Comparison of ENCODE assay signal across 21 cellular contexts in the genomic region with DNA sequence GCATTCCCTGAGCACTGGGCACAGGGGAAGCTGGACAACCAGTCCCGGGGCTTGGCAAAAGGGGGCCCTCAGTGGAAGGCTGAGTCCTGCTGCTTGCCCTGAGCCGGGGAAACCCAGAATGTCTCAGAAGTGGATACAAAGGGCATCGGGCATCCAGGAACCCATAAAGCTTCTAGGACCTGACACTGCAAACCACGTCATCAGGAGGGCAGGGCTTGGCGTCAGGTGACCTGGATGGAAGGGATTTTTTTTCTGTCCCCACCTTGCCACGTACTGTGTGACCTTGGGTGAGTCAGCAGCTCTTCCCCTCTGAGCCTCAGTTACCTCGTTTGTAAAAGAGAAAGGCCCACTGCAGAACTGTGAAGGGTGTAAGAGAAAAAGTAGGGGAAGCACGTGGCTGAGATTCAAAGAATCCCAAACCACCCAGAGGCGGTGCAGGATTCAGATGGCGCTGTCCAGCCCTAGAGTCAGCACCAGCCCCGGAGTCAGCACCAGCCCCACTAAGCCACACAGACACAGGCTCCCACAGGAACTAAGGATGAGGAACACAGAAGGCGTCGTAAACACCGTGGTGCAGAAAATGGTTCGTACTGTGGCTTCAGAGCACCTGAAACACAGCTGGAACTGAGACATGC. TPM values are rescaled to one million over a fixed set of nuclear protein-coding genes. Genes with fewer than 3 reads are reported as not detected.
DNase-seq lines count a peak whose midpoint lies in the region; ATAC-seq, FAIRE-seq and TF ChIP-seq lines count a peak whose summit lies in the region.
"Had no signal": no experiment of that assay in that cellular context is flagged by ENCODE, and none has a peak within 500 bp of the region (broad histone marks: within the 10 kb centered on the region; RNA-seq: fewer than 3 reads in every experiment).

No MANE protein-coding gene starts in this region.

- H2AFZ ChIP-seq in SK-N-SH (ENCODE audit: low read depth): no peak overlapping the region
- H2AFZ ChIP-seq in H1 (ENCODE audit: low read length): peak overlapping the region; percentile 31; the same call in 1 of the 2 replicates

- no peaks in the 10 kb centered on the region for H3K79me1 ChIP-seq in H1 (ENCODE audit: low read depth, low read length)

- 0 out of 2 replicates have a peak overlapping the region, but pooled peaks have one; percentile 12 for H2BK5ac ChIP-seq in H1 (ENCODE audit: low read depth, low read length)

- no peaks in the 10 kb centered on the region for H3F3A ChIP-seq in SK-N-SH (replicated peaks; ENCODE audit: insufficient read depth)

- no peak overlapping the region for H2BK20ac ChIP-seq in H1 (ENCODE audit: low read length)

- H3K36me3 ChIP-seq in SK-N-SH (replicated peaks in 1 of 2; ENCODE audit: control insufficient read depth in 1 of 2, insufficient read depth in 2 of 2, low read length in 1 of 2) (no peaks in the 10 kb centered on the region), H1 (ENCODE audit: control insufficient read depth in 2 of 4, insufficient read depth in 4 of 4, low read length in 3 of 4) (no peaks in the 10 kb centered on the region), small intestine (ENCODE audit: control insufficient read depth in 2 of 2, insufficient read depth in 2 of 2, low read length in 2 of 2) (no peaks in the 10 kb centered on the region)
- H3K36me3 ChIP-seq: cardiac muscle cell had no signal

- H3K9ac ChIP-seq in SK-N-SH (no peak overlapping the region), H1 (replicated peaks in 1 of 4; ENCODE audit: extremely low read depth in 1 of 4, low read depth in 3 of 4, low read length in 3 of 4) (no peak overlapping the region)

- TF ChIP-seq RAD21 in SK-N-SH (IDR thresholded peaks at IDR 0.05; ENCODE audit: low read length): no peak
- no peak for TF ChIP-seq RAD21 in H1 (IDR thresholded peaks at IDR 0.05 in 1 of 2, conservative IDR thresholded peaks at IDR 0.05 in 1 of 2; ENCODE audit: low read depth in 2 of 2, low read length in 2 of 2)

- H3K23ac ChIP-seq in H1 (ENCODE audit: insufficient read length): no peak overlapping the region

- POLR2A ChIA-PET in SK-N-SH (lab: Yijun Ruan, JAX): no interaction called here
- POLR2A ChIA-PET in H1 (lab: Charles Lee; ENCODE audit: partially characterized antibody): no interaction called here

- H3K27me3 ChIP-seq in SK-N-SH (ENCODE audit: insufficient read depth) (0 out of 2 replicates have a peak, but pooled peaks cover 6% of the 10 kb centered on the region), H1 (replicated peaks in 1 of 4; ENCODE audit: control insufficient read depth in 3 of 4, extremely low read depth in 1 of 4, insufficient read depth in 3 of 4, low read length in 3 of 4) (no peaks in the 10 kb centered on the region), small intestine (ENCODE audit: control insufficient read depth in 2 of 2, insufficient read depth in 2 of 2, low read length in 2 of 2) (no peaks in the 10 kb centered on the region)
- H3K27me3 ChIP-seq: cardiac muscle cell had no signal

- DNase-seq in SK-N-SH (no peak), LoVo (ENCODE audit: low spot score) (peak; percentile 51), H1 (ENCODE audit: low read depth in 1 of 2, low spot score in 2 of 2) (no peak), small intestine (peak; percentile 57), hippocampal formation (lab: John Stamatoyannopoulos, UW) (no peak), medulla oblongata (ENCODE audit: extremely low spot score) (no peak)
- DNase-seq: activated CD4-positive, alpha-beta T cell treated with anti-CD3 and anti-CD28 coated beads, Interleukin-2, amount 10 ng/mL, durations not matched to agents 7 days and 5 days; AML-193; amniotic stem cell; DMS79; NCI-H1105 treated with DMSO at 0.1 percent for 48 hours; NCI-H2081; psoas muscle; stimulated activated CD4-positive, alpha-beta T cell treated with anti-CD3 and anti-CD28 coated beads, Interleukin-1b, Interleukin-23, amount 100 ng/mL, for 48 hours; stimulated activated naive CD4-positive, alpha-beta T cell treated with Interleukin-2 at 50 U/mL for 16 hours had no signal

- H3K56ac ChIP-seq in H1 (replicated peaks; ENCODE audit: insufficient read length, low read depth, low read length): no peak overlapping the region

- CTCF ChIA-PET in SK-N-SH (lab: Yijun Ruan, JAX): interaction anchor here (1.5 to 5.2 kb wide), 2 partner anchors 15 kb away, joined by 4 to 26 read pairs; no protein-coding TSS in a partner anchor
- CTCF ChIA-PET in H1 (lab: Charles Lee; ENCODE audit: partially characterized antibody): interaction anchor here (1.7 to 10.7 kb wide), 2 partner anchors 15 to 60 kb away, joined by 4 to 62 read pairs; no protein-coding TSS in a partner anchor

- no peak overlapping the region for H2BK12ac ChIP-seq in H1 (ENCODE audit: low read depth, low read length)

- no peak for TF ChIP-seq EP300 in SK-N-SH (IDR thresholded peaks at IDR 0.05; ENCODE audit: borderline replicate concordance in 1 of 2, low read depth in 1 of 2, low read length in 1 of 2)
- TF ChIP-seq EP300 in H1 (IDR thresholded peaks at IDR 0.05; ENCODE audit: borderline replicate concordance in 1 of 2, low read depth in 2 of 2, low read length in 2 of 2): no peak

- H4K5ac ChIP-seq in H1 (ENCODE audit: insufficient read length, low read depth, low read length): no peak overlapping the region

- H3K9me3 ChIP-seq in SK-N-SH (no peaks in the 10 kb centered on the region), H1 (ENCODE audit: insufficient read depth in 2 of 2, low read depth in 1 of 2, low read length in 1 of 2) (no peaks in the 10 kb centered on the region; a peak in 1 of 4 replicates), small intestine (ENCODE audit: control insufficient read depth, low read depth) (no peaks in the 10 kb centered on the region)
- H3K9me3 ChIP-seq: psoas muscle had no signal

- H3K4me1 ChIP-seq in SK-N-SH (ENCODE audit: control insufficient read depth in 1 of 2, insufficient read depth in 2 of 2, low read depth in 1 of 2, low read length in 1 of 2): no peaks in the 10 kb centered on the region; a peak in 1 of 4 replicates
- H3K4me1 ChIP-seq in H1 (replicated peaks in 1 of 4; ENCODE audit: control insufficient read depth in 3 of 4, insufficient read depth in 4 of 4, low read length in 3 of 4): no peaks in the 10 kb centered on the region
- peaks cover 0 to 2% of the 10 kb centered on the region in 2 donors for H3K4me1 ChIP-seq in small intestine (ENCODE audit: control insufficient read depth in 2 of 2, insufficient read depth in 1 of 2, low read depth in 1 of 2, low read length in 1 of 2)
- H3K4me1 ChIP-seq: psoas muscle had no signal

- H3K4ac ChIP-seq in H1 (replicated peaks; ENCODE audit: insufficient read length, low read depth, low read length): no peak overlapping the region

- ATAC-seq in SK-N-SH treated with all-trans-retinoic acid at 6 μM for 48 hours (no peak), HG02973 (IDR thresholded peaks at IDR 0.05; ENCODE audit: unreplicated experiment) (no peak)
- ATAC-seq: HepG2, psoas muscle had no signal

- no peak overlapping the region for H4K8ac ChIP-seq in H1 (ENCODE audit: extremely low read depth, insufficient read depth, low read length)

- no peak overlapping the region for H3K14ac ChIP-seq in H1 (ENCODE audit: insufficient read length)

- no peaks in the 10 kb centered on the region for H3K79me2 ChIP-seq in SK-N-SH (ENCODE audit: insufficient read depth)
- no peaks in the 10 kb centered on the region for H3K79me2 ChIP-seq in H1 (ENCODE audit: control insufficient read depth in 1 of 2, insufficient read depth in 2 of 2, low read length in 2 of 2)

- no peak overlapping the region; the same call in 1 of the 2 replicates for H2AK5ac ChIP-seq in H1 (ENCODE audit: low read depth, low read length)

- no peak overlapping the region for H3K4me3 ChIP-seq in SK-N-SH (ENCODE audit: low read depth in 2 of 2, low read length in 1 of 2)
- H3K4me3 ChIP-seq in H1 (ENCODE audit: extremely low read depth in 1 of 4, insufficient read depth in 2 of 4, low read depth in 3 of 4, low read length in 4 of 4): no peak overlapping the region
- H3K4me3 ChIP-seq in small intestine (ENCODE audit: low read depth in 1 of 2, low read length in 2 of 2): no peak overlapping the region
- H3K4me3 ChIP-seq: cardiac muscle cell, psoas muscle had no signal

- no peaks in the 10 kb centered on the region for H4K20me1 ChIP-seq in SK-N-SH (ENCODE audit: insufficient read depth)
- H4K20me1 ChIP-seq in H1 (replicated peaks in 1 of 2; ENCODE audit: control insufficient read depth in 1 of 2, insufficient read depth in 2 of 2, low read length in 2 of 2): no peaks in the 10 kb centered on the region

- no peaks in the 10 kb centered on the region for H3K23me2 ChIP-seq in H1 (ENCODE audit: low read depth, low read length)

- H3K4me2 ChIP-seq in SK-N-SH (no peak overlapping the region), H1 (ENCODE audit: insufficient read depth in 1 of 2, low read depth in 2 of 2, low read length in 2 of 2) (no peak overlapping the region)

- H3K27ac ChIP-seq in SK-N-SH (ENCODE audit: low read depth in 2 of 2, low read length in 1 of 2): no peak overlapping the region
- no peak overlapping the region for H3K27ac ChIP-seq in H1 (ENCODE audit: low read depth, low read length)
- H3K27ac ChIP-seq in small intestine (ENCODE audit: low read depth in 1 of 2, low read length in 1 of 2): no peak overlapping the region
- H3K27ac ChIP-seq: 22Rv1, cardiac muscle cell, psoas muscle had no signal

- H4K91ac ChIP-seq in H1 (replicated peaks; ENCODE audit: insufficient read length, low read length): peak overlapping the region; percentile 48

- no peaks in the 10 kb centered on the region for H3K9me2 ChIP-seq in SK-N-SH

- TF ChIP-seq POLR2A in H1 (IDR thresholded peaks at IDR 0.05; ENCODE audit: control extremely low read depth in 1 of 2, low read depth in 2 of 2, low read length in 2 of 2): no peak

- TF ChIP-seq CTCF in SK-N-SH (IDR thresholded peaks at IDR 0.05) (no peak), H1 (IDR thresholded peaks at IDR 0.05; ENCODE audit: control extremely low read depth in 1 of 3, insufficient read depth in 1 of 3, low read depth in 1 of 3, low read length in 3 of 3) (no peak)

- WGBS in SK-N-SH (ENCODE audit: low lambda C conversion rate): 74% methylated on average over 14 of the region's 15 CpGs
- WGBS in H1 (ENCODE audit: extremely low coverage in 1 of 2, insufficient coverage in 1 of 2, insufficient read length in 1 of 2, insufficient replicate concordance in 2 of 2, low coverage in 1 of 2, low lambda C conversion rate in 2 of 2, missing lambda C conversion rate in 1 of 2), 2 experiments: 91% methylated on average over 15 of the region's 15 CpGs; no CpG with 5 or more reads in 1 of the 2 experiments
- WGBS in small intestine, 3 donors: 64 to 78% (median 70%) methylated on average over 15 of the region's 15 CpGs

- FAIRE-seq in H1 (lab: Jason Lieb, UNC): no peak
- FAIRE-seq in small intestine (lab: Jason Lieb, UNC): no peak
- FAIRE-seq: endothelial cell of umbilical vein, HepG2 had no signal

- no peak overlapping the region; the same call in 1 of the 2 replicates for H3K18ac ChIP-seq in H1 (ENCODE audit: extremely low read depth, low read length)

- H2BK120ac ChIP-seq in H1 (replicated peaks; ENCODE audit: low read depth, low read length): no peak overlapping the region

- H2BK15ac ChIP-seq in H1 (ENCODE audit: low read length): no peak overlapping the region

RNA-seq across cellular contexts. Expression of a gene that starts 53.7 kb away (rescaled TPM):
- polyA plus RNA-seq in SK-N-SH (2012; rRNA removed) (3.6 and 5.0 TPM in 2 replicates), H1 (2011; rRNA removed) (5.0 and 8.4 TPM in 2 replicates), small intestine (1 to 10 TPM; 2.2 to 4.8 (median 4.2) TPM)
- 3.2 and 4.6 TPM in 2 replicates for polyA plus RNA-seq in SK-N-SH (2012; cell fraction: cytosol; rRNA removed)
- polyA plus RNA-seq in SK-N-SH (2012; cell fraction: nucleus; rRNA removed): 5.0 and 5.9 TPM in 2 replicates
- total RNA-seq in H1 (2021; fragmentation: NEBNext Ultra II Directional; extraction: Animal tissue kit (Norgen Biotek cat#: 25700)): 5.4 and 6.0 TPM in 2 replicates
- polyA plus RNA-seq in H1 (2011; cell fraction: cytosol; rRNA removed): 4.1 TPM
- 4.6 TPM for polyA plus RNA-seq in H1 (2011; cell fraction: nucleus; rRNA removed)
- 3.8 to 6.0 TPM (median 4.6 TPM) in 4 replicates for polyA plus RNA-seq in H1 (2012, experiment 1 of 2)
- 6.0 TPM for polyA plus RNA-seq in H1 (2012, experiment 2 of 2)
- 4.1 TPM for polyA plus RNA-seq in H1 (2013, experiment 1 of 2)
- polyA plus RNA-seq in H1 (2013, experiment 2 of 2): 4.7 TPM
- 1.6 and 2.3 TPM in 2 replicates for polyA minus RNA-seq in H1 (2011; rRNA and poly(A)+ RNA removed)
- 2.8 TPM for polyA minus RNA-seq in H1 (2011; cell fraction: cytosol; rRNA and poly(A)+ RNA removed)
- 4.9 TPM for polyA minus RNA-seq in H1 (2011; cell fraction: nucleus; rRNA and poly(A)+ RNA removed)

Comparison
In these comparisons a context has a peak if more than half of its experiments do, and no peak if none do; other contexts are left out.
1. DNase-seq: peak in LoVo (single experiment) and small intestine (single experiment); none in SK-N-SH (single experiment), H1 (0 of 2), hippocampal formation (0 of 2) and medulla oblongata (single experiment).